ENCODE assay signal across 14 cellular contexts in genomic region chr2:162768646-162769045, GRCh38.
DNase-seq lines count a peak whose midpoint lies in the region; ATAC-seq and TF ChIP-seq lines count a peak whose summit lies in the region.
"Had no signal": no experiment of that assay in that cellular context is flagged by ENCODE, and none has a peak within 500 bp of the region (broad histone marks: within the 10 kb centered on the region; RNA-seq: fewer than 3 reads in every experiment).

No MANE protein-coding gene starts in this region.

- DNase-seq in DMS153 (lab: John Stamatoyannopoulos, UW) (peak; percentile 96), NCI-H1694 treated with DMSO at 0.1 percent for 48 hours (lab: John Stamatoyannopoulos, UW) (peak; percentile 52), NCI-H774 (lab: John Stamatoyannopoulos, UW) (peak; percentile 87), left kidney (ENCODE audit: low read depth, low spot score) (peak; percentile 13), GM19238 (ENCODE audit: insufficient read length, low spot score) (no peak), upper lobe of left lung (no peak)
- no peak for DNase-seq in activated CD4-positive, alpha-beta T cell treated with anti-CD3 and anti-CD28 coated beads, Interleukin-2, amount 50 U/mL, for 48 hours
- DNase-seq: activated CD4-positive, alpha-beta T cell treated with anti-CD3 and anti-CD28 coated beads for 48 hours; activated naive CD4-positive, alpha-beta T cell treated with anti-CD3 and anti-CD28 coated beads, Interleukin-2, amount 10 ng/mL, durations not matched to agents 7 days and 5 days; cortex of kidney; EL; foreskin keratinocyte; left ventricle myocardium superior had no signal

- TF ChIP-seq EP300 in upper lobe of left lung (IDR thresholded peaks at IDR 0.05), result no peak

- WGBS in upper lobe of left lung, 2 donors, result 48% methylated on average over 4 of the region's 4 CpGs

- no peaks in the 10 kb centered on the region for H3K9me3 ChIP-seq in upper lobe of left lung

- no peak overlapping the region for H3K27ac ChIP-seq in upper lobe of left lung
- H3K27ac ChIP-seq: foreskin keratinocyte had no signal

- ATAC-seq in GM21825 (IDR thresholded peaks at IDR 0.05; ENCODE audit: unreplicated experiment), result no peak
- no peak for ATAC-seq in upper lobe of left lung (ENCODE audit: low FRiP score in 2 of 2)
- ATAC-seq: foreskin keratinocyte, left ventricle myocardium superior had no signal

- no peak for TF ChIP-seq POLR2A in upper lobe of left lung (IDR thresholded peaks at IDR 0.05)

- H3K27me3 ChIP-seq in upper lobe of left lung, result no peaks in the 10 kb centered on the region
- H3K27me3 ChIP-seq: foreskin keratinocyte had no signal

- no peaks in the 10 kb centered on the region for H3K36me3 ChIP-seq in upper lobe of left lung

- H3K4me1 ChIP-seq in upper lobe of left lung, result no peaks in the 10 kb centered on the region
- H3K4me1 ChIP-seq: foreskin keratinocyte had no signal

- H3K4me3 ChIP-seq in upper lobe of left lung, result no peak overlapping the region

- TF ChIP-seq CTCF in upper lobe of left lung (IDR thresholded peaks at IDR 0.05), result no peak

Comparison
In these comparisons a context has a peak if more than half of its experiments do, and no peak if none do; other contexts are left out.
1. DNase-seq: peak in DMS153 (single experiment), NCI-H1694 treated with DMSO at 0.1 percent for 48 hours (single experiment), NCI-H774 (single experiment) and left kidney (single experiment); none in GM19238 (single experiment), upper lobe of left lung (0 of 2) and activated CD4-positive, alpha-beta T cell treated with anti-CD3 and anti-CD28 coated beads, Interleukin-2, amount 50 U/mL, for 48 hours (0 of 2).